In genomic region chr15:46091860-46092450, GRCh38 we compare ENCODE assay signal across 8 cellular contexts.
DNase-seq lines count a peak whose midpoint lies in the region; ATAC-seq lines count a peak whose summit lies in the region.

No MANE protein-coding gene starts in this region.

- intact Hi-C loops in activated CD4-positive, alpha-beta memory T cell treated with anti-CD3 and anti-CD28 coated beads for 36 hours (cut with micrococcal nuclease), result no loop called here

- no peaks in the 10 kb centered on the region for H3K4me1 Mint-ChIP-seq in activated CD4-positive, alpha-beta memory T cell treated with anti-CD3 and anti-CD28 coated beads for 36 hours (ENCODE audit: low read depth)

- no peak for ATAC-seq in GM21447 (IDR thresholded peaks at IDR 0.05; ENCODE audit: unreplicated experiment)

- no peak overlapping the region for H3K27ac Mint-ChIP-seq in activated CD4-positive, alpha-beta memory T cell treated with anti-CD3 and anti-CD28 coated beads for 36 hours

- POLR2A ChIA-PET in activated CD4-positive, alpha-beta memory T cell treated with anti-CD3 and anti-CD28 coated beads for 36 hours (lab: Charles Lee), result no interaction called here

- CTCF ChIA-PET in activated CD4-positive, alpha-beta memory T cell treated with anti-CD3 and anti-CD28 coated beads for 36 hours (lab: Charles Lee), result no interaction called here

- H3K36me3 ChIP-seq in MG63, result no peaks in the 10 kb centered on the region

- no peak overlapping the region for H3K4me3 Mint-ChIP-seq in activated CD4-positive, alpha-beta memory T cell treated with anti-CD3 and anti-CD28 coated beads for 36 hours

- no peaks in the 10 kb centered on the region for H3K27me3 ChIP-seq in MG63

- no peaks in the 10 kb centered on the region for H3K36me3 Mint-ChIP-seq in activated CD4-positive, alpha-beta memory T cell treated with anti-CD3 and anti-CD28 coated beads for 36 hours

- H3K9me3 Mint-ChIP-seq in activated CD4-positive, alpha-beta memory T cell treated with anti-CD3 and anti-CD28 coated beads for 36 hours, result no peaks in the 10 kb centered on the region

- DNase-seq in NCI-H1436 (lab: John Stamatoyannopoulos, UW) (peak; percentile 49), NCI-H1436 treated with DMSO at 0.1 percent for 48 hours (lab: John Stamatoyannopoulos, UW) (no peak), MG63 (peak; percentile 3), SKM-1 (lab: John Stamatoyannopoulos, UW; ENCODE audit: unreplicated experiment) (peak; percentile 8), inferior parietal cortex (ENCODE audit: extremely low spot score) (peak; percentile 43), NCI-H2227 treated with DMSO at 0.1 percent for 48 hours (lab: John Stamatoyannopoulos, UW) (no peak)
- no peak for DNase-seq in activated CD4-positive, alpha-beta memory T cell treated with anti-CD3 and anti-CD28 coated beads for 36 hours

- H3K27me3 Mint-ChIP-seq in activated CD4-positive, alpha-beta memory T cell treated with anti-CD3 and anti-CD28 coated beads for 36 hours, result no peaks in the 10 kb centered on the region

- no peaks in the 10 kb centered on the region for H3K9me3 ChIP-seq in MG63

- no peak overlapping the region for H3K4me3 ChIP-seq in MG63

Comparison
In these comparisons a context has a peak if more than half of its experiments do, and no peak if none do; other contexts are left out.
1. DNase-seq: peak in NCI-H1436 (single experiment), MG63 (single experiment), SKM-1 (single experiment) and inferior parietal cortex (single experiment); none in NCI-H1436 treated with DMSO at 0.1 percent for 48 hours (single experiment), activated CD4-positive, alpha-beta memory T cell treated with anti-CD3 and anti-CD28 coated beads for 36 hours (single experiment) and NCI-H2227 treated with DMSO at 0.1 percent for 48 hours (single experiment).